In genomic region chr14:35405304-35405996, GRCh38 we compare ENCODE assay signal across 8 cellular contexts. TPM values are rescaled to one million over a fixed set of nuclear protein-coding genes. Genes with fewer than 3 reads are reported as not detected.
A peak's percentile ranks its signal among the peaks of the same experiment; 100 is the strongest.
DNase-seq lines count a peak whose midpoint lies in the region; ATAC-seq, FAIRE-seq and TF ChIP-seq lines count a peak whose summit lies in the region.

No MANE protein-coding gene starts in this region.

- no peaks in the 10 kb centered on the region for H3K9me3 ChIP-seq in HCT116 (ENCODE audit: control insufficient read depth in 1 of 2, insufficient read depth in 1 of 2, low read depth in 1 of 2, low read length in 2 of 2)
- H3K9me3 ChIP-seq in keratinocyte (ENCODE audit: control insufficient read depth, low read depth, low read length) = no peaks in the 10 kb centered on the region
- H3K9me3 ChIP-seq in stomach smooth muscle (ENCODE audit: control insufficient read depth in 2 of 2, low read length in 2 of 2) = no peaks in the 10 kb centered on the region

- peak overlapping the region; percentile 98 for H3K27ac ChIP-seq in HCT116 (ENCODE audit: low read depth, low read length)
- H3K27ac ChIP-seq in angular gyrus (ENCODE audit: low read depth, low read length) = peak overlapping the region; percentile 99
- H3K27ac ChIP-seq in keratinocyte (ENCODE audit: control insufficient read depth, insufficient read depth, low read length) = peak overlapping the region; percentile 94
- H3K27ac ChIP-seq in stomach smooth muscle (ENCODE audit: low read length) = peak overlapping the region; percentile 98

- RAD21 ChIA-PET in HCT116 (lab: Charles Lee; ENCODE audit: low non-redundant PET in 1 of 2, low total read pairs in 2 of 2, uncharacterized antibody in 2 of 2, unreplicated experiment in 2 of 2) = interaction anchor here (1.0 to 1.1 kb wide), 2 partner anchors 190 kb away, joined by 3 to 4 read pairs; no protein-coding TSS in a partner anchor

- no peak for ATAC-seq in HCT116

- POLR2A ChIA-PET in AG04449 (lab: Yijun Ruan, JAX) = interaction anchor here (1.0 to 3.7 kb wide), 8 partner anchors 9 to 269 kb away, joined by 3 to 44 read pairs (median 6); partner anchors contain the start of gene PSMA6
- POLR2A ChIA-PET in HCT116 (lab: Charles Lee) = interaction anchor here (0.6 to 1.9 kb wide), 5 partner anchors 20 to 294 kb away, joined by 3 to 8 read pairs (median 3); no protein-coding TSS in a partner anchor

- H3K27me3 ChIP-seq in HCT116 (ENCODE audit: insufficient read depth, low read length) (no peaks in the 10 kb centered on the region), keratinocyte (ENCODE audit: control insufficient read depth, extremely low read depth, insufficient read depth, low read length) (no peaks in the 10 kb centered on the region), stomach smooth muscle (ENCODE audit: control insufficient read depth in 1 of 2, insufficient read depth in 2 of 2, low read length in 2 of 2) (no peaks in the 10 kb centered on the region)

- H2AFZ ChIP-seq in HCT116 (ENCODE audit: low read depth, low read length, poor library complexity, severe bottlenecking) = peak overlapping the region; percentile 77
- peak overlapping the region; percentile 92 for H2AFZ ChIP-seq in keratinocyte (ENCODE audit: control insufficient read depth, low read length)

- H3K4me2 ChIP-seq in HCT116 (ENCODE audit: low read length) (peak overlapping the region; percentile 84), keratinocyte (ENCODE audit: control insufficient read depth, extremely low read depth, insufficient read depth, low read depth, low read length) (peak overlapping the region; percentile 97)

- no peak for TF ChIP-seq POLR2A in HCT116 (IDR thresholded peaks at IDR 0.05; ENCODE audit: borderline replicate concordance, extremely low read depth, insufficient read depth, insufficient read length)

- TF ChIP-seq CTCF in AG04449 (IDR thresholded peaks at IDR 0.05; ENCODE audit: insufficient read depth, low read length, missing control alignments) (no peak), HCT116 (IDR thresholded peaks at IDR 0.05 in 2 of 3, conservative IDR thresholded peaks at IDR 0.05 in 1 of 3; ENCODE audit: borderline replicate concordance in 1 of 3, insufficient read depth in 1 of 3, low read depth in 2 of 3, low read length in 2 of 3) (no peak), keratinocyte (optimal IDR thresholded peaks at IDR 0.05 in 1 of 3, IDR thresholded peaks at IDR 0.05 in 1 of 3, conservative IDR thresholded peaks at IDR 0.05 in 1 of 3; ENCODE audit: extremely low read depth in 1 of 3, insufficient read depth in 2 of 3, low read length in 3 of 3) (no peak), GM20000 (IDR thresholded peaks at IDR 0.05; ENCODE audit: extremely low read depth, missing control alignments) (no peak)

- peak overlapping the region; percentile 87 for H3K4me3 ChIP-seq in AG04449 (ENCODE audit: low read depth, low read length)
- peak overlapping the region; percentile 77 to 92 for H3K4me3 ChIP-seq in HCT116 (replicated peaks in 1 of 2; ENCODE audit: low read depth in 1 of 2, low read length in 2 of 2)
- peak overlapping the region; percentile 80 to 92 (median 84) for H3K4me3 ChIP-seq in keratinocyte (ENCODE audit: control insufficient read depth in 2 of 3, extremely low read depth in 1 of 3, insufficient read depth in 2 of 3, low read depth in 1 of 3, low read length in 3 of 3)
- peak overlapping the region; percentile 89 to 92 for H3K4me3 ChIP-seq in stomach smooth muscle (ENCODE audit: low read length in 2 of 2)

- no peak for TF ChIP-seq RAD21 in HCT116 (IDR thresholded peaks at IDR 0.05; ENCODE audit: low read depth)

- no peak for FAIRE-seq in keratinocyte (lab: Jason Lieb, UNC)

- dilution Hi-C loops in keratinocyte (cut with MboI; ENCODE audit: extremely low pct_ligation_motif_present, low sequenced_read_pairs) = no loop called here

- BruUV-seq in HCT116 (replicated peaks; lab: Mats Ljungman, UMichigan) = no TSS peak

- no peaks in the 10 kb centered on the region for H3K9me2 ChIP-seq in HCT116 (ENCODE audit: insufficient read depth)

- H3K9me1 ChIP-seq in keratinocyte (ENCODE audit: control insufficient read depth, extremely low read depth, insufficient read depth, low read length) = peaks cover 7% of the 10 kb centered on the region

- intact Hi-C loops in HCT116 (cut with micrococcal nuclease) = loop anchor here (5.0 kb wide), 2 partner anchors 363 to 423 kb away; partner anchors contain the start of gene SRP54

- peaks cover 16% of the 10 kb centered on the region for H3K79me2 ChIP-seq in HCT116 (ENCODE audit: insufficient read depth, low read length)
- peaks cover 15% of the 10 kb centered on the region for H3K79me2 ChIP-seq in keratinocyte (ENCODE audit: control insufficient read depth, insufficient read depth, low read length)

- peaks cover 24 to 25% of the 10 kb centered on the region in 2 experiments for H3K4me1 ChIP-seq in HCT116 (ENCODE audit: control insufficient read depth in 1 of 2, insufficient read depth in 2 of 2, low read length in 2 of 2)
- peaks cover 43% of the 10 kb centered on the region for H3K4me1 ChIP-seq in keratinocyte (ENCODE audit: control insufficient read depth, extremely low read depth, insufficient read depth, low read length)
- H3K4me1 ChIP-seq in stomach smooth muscle (ENCODE audit: control insufficient read depth, insufficient read depth, low read length) = peaks cover 40% of the 10 kb centered on the region

- H3K9ac ChIP-seq in HCT116 (ENCODE audit: low read length) = peak overlapping the region; percentile 99
- peak overlapping the region; percentile 98 for H3K9ac ChIP-seq in keratinocyte (ENCODE audit: control insufficient read depth, extremely low read depth, insufficient read depth, low read length)
- peak overlapping the region; percentile 51 to 91 for H3K9ac ChIP-seq in stomach smooth muscle (ENCODE audit: low read length in 2 of 2)

- CTCF ChIA-PET in AG04449 (lab: Yijun Ruan, JAX) (interaction anchor here (0.7 to 6.6 kb wide), 34 partner anchors 11 to 284 kb away, joined by 3 to 87 read pairs (median 6); partner anchors contain the start of genes PPP2R3C and PRORP), HCT116 (lab: Charles Lee) (interaction anchor here (1.3 to 3.0 kb wide), 3 partner anchors 176 to 265 kb away, joined by 8 to 14 read pairs (median 9); no protein-coding TSS in a partner anchor)

- no peaks in the 10 kb centered on the region for H4K20me1 ChIP-seq in HCT116 (ENCODE audit: insufficient read depth)
- peaks cover 16% of the 10 kb centered on the region for H4K20me1 ChIP-seq in keratinocyte (ENCODE audit: control insufficient read depth, extremely low read depth, insufficient read depth, low read length)

- DNase-seq in AG04449 (ENCODE audit: low read depth, low spot score) = no peak
- no peak for DNase-seq in HCT116 (ENCODE audit: low read depth, low spot score)
- DNase-seq in keratinocyte (ENCODE audit: low read depth, low spot score) = no peak
- no peak for DNase-seq in stimulated activated CD4-positive, alpha-beta T cell treated with anti-CD3 and anti-CD28 coated beads, Interleukin-15, amount 100 ng/mL, for 24 hours
- no peak for DNase-seq in GM20000 (ENCODE audit: low spot score)
- no peak for DNase-seq in GF-D8 (lab: John Stamatoyannopoulos, UW)

- peaks cover 20 to 31% of the 10 kb centered on the region in 2 experiments for H3K36me3 ChIP-seq in HCT116 (ENCODE audit: control insufficient read depth in 1 of 2, insufficient read depth in 2 of 2, low read length in 2 of 2)
- H3K36me3 ChIP-seq in keratinocyte (ENCODE audit: control insufficient read depth in 2 of 2, extremely low read depth in 1 of 2, insufficient read depth in 2 of 2, low read length in 2 of 2) = peaks cover 13 to 30% of the 10 kb centered on the region in 2 experiments
- peaks cover 30% of the 10 kb centered on the region in 2 donors for H3K36me3 ChIP-seq in stomach smooth muscle (ENCODE audit: control insufficient read depth in 2 of 2, insufficient read depth in 2 of 2, low read length in 2 of 2)

TF ChIP-seq in HCT116, 20 proteins besides CTCF, POLR2A, EP300 and RAD21 (continues in another document):
- no peak for TF ChIP-seq MAX (IDR thresholded peaks at IDR 0.05)
- TF ChIP-seq FOSL1 (IDR thresholded peaks at IDR 0.05; ENCODE audit: low read depth) = no peak
- TF ChIP-seq ELF1 (IDR thresholded peaks at IDR 0.05; ENCODE audit: borderline replicate concordance, low read depth) = no peak
- TF ChIP-seq SIN3A (IDR thresholded peaks at IDR 0.05; ENCODE audit: low read depth) = no peak
- TF ChIP-seq ZBTB33 (IDR thresholded peaks at IDR 0.05; ENCODE audit: extremely low read depth, insufficient replicate concordance, low read length) = no peak
- no peak for TF ChIP-seq JUND (IDR thresholded peaks at IDR 0.05)
- TF ChIP-seq ZFX (IDR thresholded peaks at IDR 0.05) = no peak
- TF ChIP-seq ATF3 (IDR thresholded peaks at IDR 0.05) = no peak

RNA-seq across cellular contexts. Expression of gene NFKBIA, which starts 0.9 kb away (rescaled TPM):
- 42.6 TPM for total RNA-seq in HCT116 (2021; ENCODE audit: unreplicated experiment)
- 38.0 and 62.5 TPM in 2 replicates for polyA plus RNA-seq in HCT116 (2012)
- polyA plus RNA-seq in keratinocyte = 35.2 to 123 TPM (median 92.6 TPM) in 3 replicates
- 199 TPM for polyA plus RNA-seq in keratinocyte (2011; ENCODE audit: low read depth)
- polyA plus RNA-seq in keratinocyte (2011; cell fraction: cytosol; rRNA removed) = 33.0 and 56.7 TPM in 2 replicates
- 250 and 467 TPM in 2 replicates for polyA plus RNA-seq in keratinocyte (2011; cell fraction: nucleus; rRNA removed)
- polyA plus RNA-seq in keratinocyte (2012; ENCODE audit: low replicate concordance) = 30.3 and 200 TPM in 2 replicates
- polyA minus RNA-seq in keratinocyte = 122 to 241 TPM (median 215 TPM) in 3 replicates
- polyA minus RNA-seq in keratinocyte (2011; cell fraction: cytosol; rRNA and poly(A)+ RNA removed) = 85.2 TPM
- polyA minus RNA-seq in keratinocyte (2011; cell fraction: nucleus; rRNA and poly(A)+ RNA removed) = 232 and 287 TPM in 2 replicates
